Comparison of ENCODE assay signal across 8 cellular contexts in genomic region chr4:3389186-3389878, GRCh38. TPM values are rescaled to one million over a fixed set of nuclear protein-coding genes. Genes with fewer than 3 reads are reported as not detected.
DNase-seq lines count a peak whose midpoint lies in the region; FAIRE-seq and TF ChIP-seq lines count a peak whose summit lies in the region.

No MANE protein-coding gene starts in this region.

- FAIRE-seq in astrocyte (lab: Jason Lieb, UNC) (no peak), keratinocyte (lab: Jason Lieb, UNC) (no peak)

- H4K20me1 ChIP-seq in astrocyte (ENCODE audit: insufficient read depth, low read length) (peaks cover 4% of the 10 kb centered on the region), keratinocyte (ENCODE audit: control insufficient read depth, extremely low read depth, insufficient read depth, low read length) (no peaks in the 10 kb centered on the region)

- H3K9ac ChIP-seq in astrocyte (ENCODE audit: low read length), result peak overlapping the region; percentile 86
- H3K9ac ChIP-seq in keratinocyte (ENCODE audit: control insufficient read depth, extremely low read depth, insufficient read depth, low read length), result peak overlapping the region; percentile 89

- H3K4me2 ChIP-seq in astrocyte (ENCODE audit: low read length) (peak overlapping the region; percentile 92), keratinocyte (ENCODE audit: control insufficient read depth, extremely low read depth, insufficient read depth, low read depth, low read length) (peak overlapping the region; percentile 98)

- H3K79me2 ChIP-seq in astrocyte (ENCODE audit: insufficient read depth, low read length) (peaks cover 14% of the 10 kb centered on the region), keratinocyte (ENCODE audit: control insufficient read depth, insufficient read depth, low read length) (peaks cover 58% of the 10 kb centered on the region)

- no peaks in the 10 kb centered on the region for H3K9me1 ChIP-seq in keratinocyte (ENCODE audit: control insufficient read depth, extremely low read depth, insufficient read depth, low read length)

- dilution Hi-C loops in keratinocyte (cut with MboI; ENCODE audit: extremely low pct_ligation_motif_present, low sequenced_read_pairs), result no loop called here

- H3K4me1 Mint-ChIP-seq in HFFc6 (ENCODE audit: low read depth) (peaks cover 34% of the 10 kb centered on the region), astrocyte (ENCODE audit: low read depth, unreplicated experiment) (peaks cover 45% of the 10 kb centered on the region)
- peaks cover 12% of the 10 kb centered on the region for H3K4me1 Mint-ChIP-seq in activated CD4-positive, alpha-beta memory T cell treated with anti-CD3 and anti-CD28 coated beads, Interleukin-2, amount 10 ng/mL, durations not matched to agents 7 days and 5 days

- H3K27me3 Mint-ChIP-seq in HFFc6 (ENCODE audit: insufficient read depth), result peaks cover 9% of the 10 kb centered on the region
- peaks cover 2% of the 10 kb centered on the region for H3K27me3 Mint-ChIP-seq in astrocyte (ENCODE audit: low read depth, unreplicated experiment)
- H3K27me3 Mint-ChIP-seq in activated CD4-positive, alpha-beta memory T cell treated with anti-CD3 and anti-CD28 coated beads, Interleukin-2, amount 10 ng/mL, durations not matched to agents 7 days and 5 days, result no peaks in the 10 kb centered on the region

- H3K27me3 ChIP-seq in astrocyte (ENCODE audit: insufficient read depth, low read length) (no peaks in the 10 kb centered on the region), keratinocyte (ENCODE audit: control insufficient read depth, extremely low read depth, insufficient read depth, low read length) (no peaks in the 10 kb centered on the region), spleen (replicated peaks in 1 of 7) (no peaks in the 10 kb centered on the region)

- H3K9me3 Mint-ChIP-seq in HFFc6 (no peaks in the 10 kb centered on the region), astrocyte (ENCODE audit: unreplicated experiment) (no peaks in the 10 kb centered on the region)
- no peaks in the 10 kb centered on the region for H3K9me3 Mint-ChIP-seq in activated CD4-positive, alpha-beta memory T cell treated with anti-CD3 and anti-CD28 coated beads, Interleukin-2, amount 10 ng/mL, durations not matched to agents 7 days and 5 days

- H3K27ac ChIP-seq in astrocyte (ENCODE audit: low read depth, low read length) (peak overlapping the region; percentile 94), keratinocyte (ENCODE audit: control insufficient read depth, insufficient read depth, low read length) (peak overlapping the region; percentile 95), spleen (peak overlapping the region; percentile 19 to 88 (median 77))

- H3K4me1 ChIP-seq in astrocyte (ENCODE audit: insufficient read depth, low read length), result peaks cover 43% of the 10 kb centered on the region
- H3K4me1 ChIP-seq in keratinocyte (ENCODE audit: control insufficient read depth, extremely low read depth, insufficient read depth, low read length), result peaks cover 49% of the 10 kb centered on the region
- H3K4me1 ChIP-seq in spleen, result peaks cover 17 to 70% (median 55%) of the 10 kb centered on the region in 6 donors

- CTCF ChIA-PET in activated CD4-positive, alpha-beta memory T cell treated with anti-CD3 and anti-CD28 coated beads, Interleukin-2, amount 10 ng/mL, durations not matched to agents 7 days and 5 days (lab: Charles Lee), result no interaction called here

- DNase-seq in HFFc6 (no peak), astrocyte (ENCODE audit: low read depth) (no peak), keratinocyte (ENCODE audit: low read depth, low spot score) (no peak), spleen (peak; percentile 74), cortex of kidney (lab: John Stamatoyannopoulos, UW) (no peak)
- DNase-seq in activated CD4-positive, alpha-beta memory T cell treated with anti-CD3 and anti-CD28 coated beads, Interleukin-2, amount 10 ng/mL, durations not matched to agents 7 days and 5 days, result no peak
- no peak for DNase-seq in activated CD8-positive, alpha-beta memory T cell treated with anti-CD3 and anti-CD28 coated beads, Interleukin-2, amount 50 U/mL, for 4 hours
- no peak for DNase-seq in stimulated activated CD4-positive, alpha-beta T cell treated with anti-CD3 and anti-CD28 coated beads, Interleukin-4, amount 100 ng/mL, for 24 hours

- intact Hi-C loops in spleen (cut with DNase I; ENCODE audit: low total_unique reads), result no loop called here

- peak overlapping the region; percentile 15 for H2AFZ ChIP-seq in astrocyte (ENCODE audit: low read depth, low read length)
- H2AFZ ChIP-seq in keratinocyte (ENCODE audit: control insufficient read depth, low read length), result no peak overlapping the region

- H3K36me3 Mint-ChIP-seq in HFFc6 (ENCODE audit: low read depth), result no peaks in the 10 kb centered on the region
- peaks cover 3% of the 10 kb centered on the region for H3K36me3 Mint-ChIP-seq in astrocyte (ENCODE audit: low read depth, unreplicated experiment)
- no peaks in the 10 kb centered on the region for H3K36me3 Mint-ChIP-seq in activated CD4-positive, alpha-beta memory T cell treated with anti-CD3 and anti-CD28 coated beads, Interleukin-2, amount 10 ng/mL, durations not matched to agents 7 days and 5 days (ENCODE audit: low read depth)

- H3K9me3 ChIP-seq in astrocyte (ENCODE audit: insufficient read depth, low read depth, low read length) (no peaks in the 10 kb centered on the region), keratinocyte (ENCODE audit: control insufficient read depth, low read depth, low read length) (no peaks in the 10 kb centered on the region), spleen (no peaks in the 10 kb centered on the region)

- TF ChIP-seq CTCF in HFFc6 (IDR thresholded peaks at IDR 0.05) (no peak), astrocyte (IDR thresholded peaks at IDR 0.05; ENCODE audit: insufficient read depth, low read depth, low read length) (no peak), keratinocyte (optimal IDR thresholded peaks at IDR 0.05 in 1 of 3, IDR thresholded peaks at IDR 0.05 in 1 of 3, conservative IDR thresholded peaks at IDR 0.05 in 1 of 3; ENCODE audit: extremely low read depth in 1 of 3, insufficient read depth in 2 of 3, low read length in 3 of 3) (no peak), spleen (IDR thresholded peaks at IDR 0.05 in 8 of 11, conservative IDR thresholded peaks at IDR 0.05 in 3 of 11) (no peak)

- H3K36me3 ChIP-seq in astrocyte (ENCODE audit: insufficient read depth, low read length) (no peaks in the 10 kb centered on the region), keratinocyte (ENCODE audit: control insufficient read depth in 2 of 2, extremely low read depth in 1 of 2, insufficient read depth in 2 of 2, low read length in 2 of 2) (peaks cover 5 to 9% of the 10 kb centered on the region in 2 experiments), spleen (no peaks in the 10 kb centered on the region)

- POLR2A ChIA-PET in activated CD4-positive, alpha-beta memory T cell treated with anti-CD3 and anti-CD28 coated beads, Interleukin-2, amount 10 ng/mL, durations not matched to agents 7 days and 5 days (lab: Charles Lee), result no interaction called here

- WGBS in spleen, 5 donors, result 49 to 66% (median 61%) methylated on average over 17 to 24 of the region's 24 CpGs

- peak overlapping the region; percentile 87 for H3K4me3 Mint-ChIP-seq in HFFc6
- H3K4me3 Mint-ChIP-seq in astrocyte (ENCODE audit: unreplicated experiment), result no peak overlapping the region
- no peak overlapping the region for H3K4me3 Mint-ChIP-seq in activated CD4-positive, alpha-beta memory T cell treated with anti-CD3 and anti-CD28 coated beads, Interleukin-2, amount 10 ng/mL, durations not matched to agents 7 days and 5 days

- no peak for TF ChIP-seq POLR2A in spleen (IDR thresholded peaks at IDR 0.05)

- H3K27ac Mint-ChIP-seq in HFFc6, result peak overlapping the region; percentile 97
- H3K27ac Mint-ChIP-seq in astrocyte (ENCODE audit: unreplicated experiment), result peak overlapping the region; percentile 80
- H3K27ac Mint-ChIP-seq in activated CD4-positive, alpha-beta memory T cell treated with anti-CD3 and anti-CD28 coated beads, Interleukin-2, amount 10 ng/mL, durations not matched to agents 7 days and 5 days, result no peak overlapping the region

- peak overlapping the region; percentile 49 for H3K4me3 ChIP-seq in astrocyte (ENCODE audit: insufficient read depth, low read depth, low read length)
- peak overlapping the region; percentile 67 to 95 (median 88) for H3K4me3 ChIP-seq in keratinocyte (ENCODE audit: control insufficient read depth in 2 of 3, extremely low read depth in 1 of 3, insufficient read depth in 2 of 3, low read depth in 1 of 3, low read length in 3 of 3)
- H3K4me3 ChIP-seq in spleen, result peak overlapping the region in 3 of 8 donors; percentile 23 to 47 (median 24)

RNA-seq across cellular contexts. Expression of gene HGFAC, which starts 52.4 kb away (rescaled TPM):
- under 1 TPM in 1 of 6 experiments, not detected in 5; 0.07 TPM for total RNA-seq in HFFc6 (2021; fragmentation: NEBNext Ultra II Directional; extraction: Animal tissue kit (Norgen Biotek cat#: 25700))
- 0.38 and 0.52 TPM in 2 replicates for total RNA-seq in astrocyte
- not detected in 3 replicates for polyA plus RNA-seq in keratinocyte
- polyA plus RNA-seq in keratinocyte (2011; ENCODE audit: low read depth), result not detected
- polyA plus RNA-seq in keratinocyte (2011; cell fraction: cytosol; rRNA removed), result not detected in 2 replicates
- polyA plus RNA-seq in keratinocyte (2011; cell fraction: nucleus; rRNA removed), result not detected in 2 replicates
- not detected in 2 replicates for polyA plus RNA-seq in keratinocyte (2012; ENCODE audit: low replicate concordance)
- not detected in 3 replicates for polyA minus RNA-seq in keratinocyte
- not detected for polyA minus RNA-seq in keratinocyte (2011; cell fraction: cytosol; rRNA and poly(A)+ RNA removed)
- not detected in 2 replicates for polyA minus RNA-seq in keratinocyte (2011; cell fraction: nucleus; rRNA and poly(A)+ RNA removed)
- under 1 TPM in 2 of 7 donors, not detected in 5; 0.32 to 0.47 TPM for total RNA-seq in spleen
- polyA plus RNA-seq in spleen, result under 1 TPM; 0.11 to 0.35 (median 0.22) TPM
- total RNA-seq in activated CD4-positive, alpha-beta memory T cell treated with anti-CD3 and anti-CD28 coated beads, Interleukin-2, amount 10 ng/mL, durations not matched to agents 7 days and 5 days, result not detected
